ENCODE assay signal across 10 cellular contexts in the genomic region with DNA sequence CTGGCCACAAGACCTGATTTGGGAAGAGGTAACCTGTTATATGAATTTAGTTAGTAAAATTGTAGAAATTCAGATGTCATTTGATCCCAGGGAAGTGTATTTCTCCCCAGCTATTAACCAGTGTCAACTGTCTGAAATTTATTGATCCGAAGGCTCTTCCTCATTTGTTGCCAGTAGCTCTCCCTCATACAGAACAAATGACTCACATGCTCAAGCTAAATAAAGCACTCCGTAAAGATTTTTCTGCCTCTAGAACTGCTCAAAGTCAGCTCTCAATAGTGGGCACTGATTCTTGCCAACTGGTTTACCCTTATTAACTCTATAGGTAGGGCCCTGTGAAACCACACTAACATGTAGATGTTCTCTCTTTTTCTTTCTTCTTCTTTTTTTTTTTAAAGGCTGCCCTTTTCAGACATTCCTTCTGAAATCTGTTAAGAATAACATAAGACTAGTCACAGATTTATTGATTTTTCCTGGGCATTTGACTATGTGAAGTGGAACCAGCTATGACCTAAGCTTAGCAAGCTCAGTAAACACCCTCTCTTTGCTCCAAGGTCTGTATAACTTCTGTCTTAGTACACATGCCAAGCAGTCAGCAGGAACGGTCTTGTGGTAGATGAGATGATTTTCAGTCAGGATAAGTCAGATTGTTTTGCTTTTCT.
DNase-seq lines count a peak whose midpoint lies in the region; TF ChIP-seq lines count a peak whose summit lies in the region.
"Had no signal": no experiment of that assay in that cellular context is flagged by ENCODE, and none has a peak within 500 bp of the region (broad histone marks: within the 10 kb centered on the region; RNA-seq: fewer than 3 reads in every experiment).

No MANE protein-coding gene starts in this region.

- H3K27ac ChIP-seq in VCaP: peak overlapping the region; percentile 21; the same call in 1 of the 2 replicates
- H3K27ac ChIP-seq in tibial artery: peak overlapping the region; percentile 69 to 78
- H3K27ac ChIP-seq: WERI-Rb-1 had no signal

- DNase-seq in DMS79 treated with DMSO at 0.1 percent for 48 hours (lab: John Stamatoyannopoulos, UW) (peak; percentile 25), DMS79 (lab: John Stamatoyannopoulos, UW) (no peak), iris pigment epithelial cell (ENCODE audit: low read depth) (peak; percentile 81), tibial artery (no peak), SIG-M5 treated with dmso at 0.1 percent for 504 hours (lab: John Stamatoyannopoulos, UW; ENCODE audit: unreplicated experiment) (no peak)
- DNase-seq in activated T-cell treated with anti-CD3 and anti-CD28 coated beads, Interleukin-2, amount 50 U/mL, for 48 hours: no peak
- DNase-seq in stimulated activated naive CD4-positive, alpha-beta T cell (lab: John Stamatoyannopoulos, UW): no peak
- DNase-seq: NCI-H345, WERI-Rb-1 had no signal

- intact Hi-C loops in tibial artery (cut with DNase I; ENCODE audit: low total_unique reads): no loop called here

- H3K4me3 ChIP-seq in tibial artery: no peak overlapping the region

- TF ChIP-seq CTCF in VCaP (conservative IDR thresholded peaks at IDR 0.05) (no peak), tibial artery (IDR thresholded peaks at IDR 0.05) (no peak)

- H3K4me1 ChIP-seq in tibial artery: peaks cover 0 to 71% (median 33%) of the 10 kb centered on the region in 4 donors

- H3K36me3 ChIP-seq in tibial artery: no peaks in the 10 kb centered on the region
- H3K36me3 ChIP-seq: WERI-Rb-1 had no signal

- no peaks in the 10 kb centered on the region for H3K9me3 ChIP-seq in tibial artery

- H3K27me3 ChIP-seq in tibial artery: no peaks in the 10 kb centered on the region

Comparison
In these comparisons a context has a peak if more than half of its experiments do, and no peak if none do; other contexts are left out.
1. DNase-seq: peak in DMS79 treated with DMSO at 0.1 percent for 48 hours (single experiment) and iris pigment epithelial cell (single experiment); none in DMS79 (single experiment), tibial artery (0 of 2), activated T-cell treated with anti-CD3 and anti-CD28 coated beads, Interleukin-2, amount 50 U/mL, for 48 hours (0 of 2), SIG-M5 treated with dmso at 0.1 percent for 504 hours (single experiment) and stimulated activated naive CD4-positive, alpha-beta T cell (0 of 6).